Comparison of ENCODE assay signal across 8 cellular contexts in genomic region chr9:91515074-91515687, GRCh38.
DNase-seq lines count a peak whose midpoint lies in the region; ATAC-seq and TF ChIP-seq lines count a peak whose summit lies in the region.

No MANE protein-coding gene starts in this region.

- TF ChIP-seq CTCF in Calu3 (IDR thresholded peaks at IDR 0.05; ENCODE audit: unreplicated experiment), result no peak

- H3K9me3 Mint-ChIP-seq in Calu3 (ENCODE audit: low read depth, unreplicated experiment), result no peaks in the 10 kb centered on the region
- peaks cover 0 to 33% (median 9%) of the 10 kb centered on the region in 11 donors for H3K9me3 Mint-ChIP-seq in naive thymus-derived CD4-positive, alpha-beta T cell

- no peak overlapping the region for H4K8ac ChIP-seq in trophoblast cell (ENCODE audit: low read depth, low read length)

- H3K9me3 ChIP-seq in trophoblast cell (ENCODE audit: insufficient read depth, low read depth, low read length), result peaks cover 1% of the 10 kb centered on the region
- H3K9me3 ChIP-seq in naive thymus-derived CD4-positive, alpha-beta T cell (ENCODE audit: control insufficient read depth in 2 of 3, low read length in 3 of 3), result no peaks in the 10 kb centered on the region

- H4K12ac ChIP-seq in trophoblast cell (ENCODE audit: low read depth, low read length), result no peak overlapping the region

- intact Hi-C loops in Calu3 (cut with micrococcal nuclease; ENCODE audit: unreplicated experiment), result no loop called here
- intact Hi-C loops in naive thymus-derived CD4-positive, alpha-beta T cell (cut with micrococcal nuclease), result no loop called here

- ATAC-seq in GM21367 (IDR thresholded peaks at IDR 0.05; ENCODE audit: unreplicated experiment), result peak; percentile 48
- ATAC-seq in naive thymus-derived CD4-positive, alpha-beta T cell, result no peak

- H3K23ac ChIP-seq in trophoblast cell (ENCODE audit: low read length), result no peak overlapping the region

- H3K79me2 ChIP-seq in trophoblast cell (ENCODE audit: control insufficient read depth, insufficient read depth, low read length, poor library complexity), result no peaks in the 10 kb centered on the region

- no TSS peak for BruUV-seq in Calu3 (replicated peaks; lab: Mats Ljungman, UMichigan)

- no peak overlapping the region for H4K91ac ChIP-seq in trophoblast cell (ENCODE audit: low read depth, low read length)

- no peaks in the 10 kb centered on the region for H3K36me3 Mint-ChIP-seq in Calu3 (ENCODE audit: insufficient read depth, unreplicated experiment)
- peaks cover 0 to 5% (median 0%) of the 10 kb centered on the region in 5 donors for H3K36me3 Mint-ChIP-seq in naive thymus-derived CD4-positive, alpha-beta T cell

- H2BK12ac ChIP-seq in trophoblast cell (ENCODE audit: low read length), result no peak overlapping the region

- no peak overlapping the region for H3K27ac Mint-ChIP-seq in Calu3 (ENCODE audit: unreplicated experiment)
- H3K27ac Mint-ChIP-seq in naive thymus-derived CD4-positive, alpha-beta T cell, result no peak overlapping the region

- CTCF ChIA-PET in Calu3 (lab: Charles Lee), result no interaction called here
- CTCF ChIA-PET in naive thymus-derived CD4-positive, alpha-beta T cell (lab: Charles Lee), result interaction anchor here (0.7 kb wide), 1 partner anchor 600 kb away, joined by 3 read pairs; no protein-coding TSS in a partner anchor

- H3K14ac ChIP-seq in trophoblast cell (ENCODE audit: low read length), result no peak overlapping the region

- H3K18ac ChIP-seq in trophoblast cell (ENCODE audit: low read length), result no peak overlapping the region

- H3K4ac ChIP-seq in trophoblast cell (ENCODE audit: low read depth, low read length), result no peak overlapping the region

- no peak overlapping the region for H3K27ac ChIP-seq in trophoblast cell (ENCODE audit: low read depth, low read length)
- H3K27ac ChIP-seq in naive thymus-derived CD4-positive, alpha-beta T cell (ENCODE audit: low read depth, low read length), result no peak overlapping the region

- no peaks in the 10 kb centered on the region for H3K36me3 ChIP-seq in trophoblast cell (ENCODE audit: control insufficient read depth in 1 of 2, insufficient read depth in 2 of 2, low read length in 2 of 2)
- no peaks in the 10 kb centered on the region for H3K36me3 ChIP-seq in naive thymus-derived CD4-positive, alpha-beta T cell (ENCODE audit: control insufficient read depth in 2 of 3, insufficient read depth in 3 of 3, low read length in 3 of 3)

- H2BK120ac ChIP-seq in trophoblast cell (ENCODE audit: insufficient read depth, low read length, poor library complexity), result no peak overlapping the region

- no CpG with 5 or more reads among the region's 12 CpGs for WGBS in trophoblast cell (ENCODE audit: extremely low coverage, insufficient coverage, insufficient read length)

- no peak overlapping the region for H2BK5ac ChIP-seq in trophoblast cell (ENCODE audit: low read depth, low read length, poor library complexity)

- H3K9ac ChIP-seq in trophoblast cell (ENCODE audit: low read length), result no peak overlapping the region

- H3K4me2 ChIP-seq in trophoblast cell (ENCODE audit: low read length), result peak overlapping the region; percentile 28

- no peak overlapping the region for H3K4me3 Mint-ChIP-seq in Calu3 (ENCODE audit: low read depth, unreplicated experiment)
- H3K4me3 Mint-ChIP-seq in naive thymus-derived CD4-positive, alpha-beta T cell, result no peak overlapping the region

- peaks cover 4% of the 10 kb centered on the region for H3K27me3 Mint-ChIP-seq in Calu3 (ENCODE audit: unreplicated experiment)
- H3K27me3 Mint-ChIP-seq in naive thymus-derived CD4-positive, alpha-beta T cell, result peaks cover 18 to 52% (median 35%) of the 10 kb centered on the region in 5 donors

- no peak overlapping the region for H3K4me3 ChIP-seq in trophoblast cell (ENCODE audit: low read depth, low read length)
- no peak overlapping the region for H3K4me3 ChIP-seq in naive thymus-derived CD4-positive, alpha-beta T cell (ENCODE audit: low read length)

- H3K4me1 Mint-ChIP-seq in Calu3 (ENCODE audit: low read depth, unreplicated experiment), result no peaks in the 10 kb centered on the region
- no peaks in the 10 kb centered on the region for H3K4me1 Mint-ChIP-seq in naive thymus-derived CD4-positive, alpha-beta T cell

- no peaks in the 10 kb centered on the region for H3K27me3 ChIP-seq in trophoblast cell (ENCODE audit: insufficient read depth, low read length)
- H3K27me3 ChIP-seq in naive thymus-derived CD4-positive, alpha-beta T cell (ENCODE audit: control insufficient read depth in 2 of 2, insufficient read depth in 2 of 2, low read length in 2 of 2), result no peaks in the 10 kb centered on the region

- H3K79me1 ChIP-seq in trophoblast cell (ENCODE audit: low read length), result peaks cover 8% of the 10 kb centered on the region

- no peak overlapping the region for H2AFZ ChIP-seq in trophoblast cell (ENCODE audit: insufficient read depth, low read length, poor library complexity)

- POLR2A ChIA-PET in naive thymus-derived CD4-positive, alpha-beta T cell (lab: Charles Lee), result no interaction called here

- no peak overlapping the region for H2AK5ac ChIP-seq in trophoblast cell (ENCODE audit: low read length)

- peaks cover 11 to 14% of the 10 kb centered on the region in 2 experiments for H3K4me1 ChIP-seq in trophoblast cell (ENCODE audit: control insufficient read depth in 1 of 2, insufficient read depth in 2 of 2, low read length in 2 of 2)
- no peaks in the 10 kb centered on the region for H3K4me1 ChIP-seq in naive thymus-derived CD4-positive, alpha-beta T cell (ENCODE audit: control insufficient read depth in 2 of 2, insufficient read depth in 2 of 2, low read length in 2 of 2)

- peak; percentile 19 for DNase-seq in Calu3
- peak; percentile 61 for DNase-seq in NAMALWA (ENCODE audit: low spot score)
- peak; percentile 29 for DNase-seq in epidermal melanocyte (ENCODE audit: insufficient read length, low spot score)
- DNase-seq in trophoblast cell, result peak in 1 of 2 donors; percentile 26
- DNase-seq in naive thymus-derived CD4-positive, alpha-beta T cell, result no peak
- no peak for DNase-seq in RPMI8226
- DNase-seq in ureter (ENCODE audit: low spot score), result no peak

Comparison
In these comparisons a context has a peak if more than half of its experiments do, and no peak if none do; other contexts are left out.
1. DNase-seq: peak in Calu3 (single experiment), NAMALWA (single experiment) and epidermal melanocyte (single experiment); none in naive thymus-derived CD4-positive, alpha-beta T cell (0 of 9), RPMI8226 (single experiment) and ureter (single experiment).